14 cellular contexts compared by ENCODE assay signal in genomic region chr20:18669241-18670019, GRCh38.
"Had no signal": no experiment of that assay in that cellular context is flagged by ENCODE, and none has a peak within 500 bp of the region (broad histone marks: within the 10 kb centered on the region; RNA-seq: fewer than 3 reads in every experiment).

No MANE protein-coding gene starts in this region.

- H3K27me3 ChIP-seq: left lung, transverse colon had no signal

- ATAC-seq: activated naive CD8-positive, alpha-beta T cell treated with anti-CD3 and anti-CD28 coated beads, Interleukin-2, amount 50 U/mL, for 24 hours; activated T-cell treated with anti-CD3 and anti-CD28 coated beads, Interleukin-2, amount 50 U/mL, for 72 hours; left lung; stimulated activated memory B cell treated with anti-CD40 and anti-IgM and Interleukin-4, amounts not matched to agents 10 μg/mL and 1 μg/mL and 100 μg/mL, for 72 hours had no signal

- H3K4me1 Mint-ChIP-seq: activated CD4-positive, alpha-beta memory T cell treated with anti-CD3 and anti-CD28 coated beads, Interleukin-2, amount 10 ng/mL, durations not matched to agents 7 days and 5 days; activated naive CD8-positive, alpha-beta T cell treated with anti-CD3 and anti-CD28 coated beads, Interleukin-2, amount 50 U/mL, for 24 hours had no signal

- H3K9me3 ChIP-seq: left lung, transverse colon had no signal

- H3K4me3 ChIP-seq: left lung, transverse colon had no signal

- H3K36me3 ChIP-seq: left lung, transverse colon had no signal

- DNase-seq: activated CD4-positive, alpha-beta memory T cell treated with anti-CD3 and anti-CD28 coated beads, Interleukin-2, amount 10 ng/mL, durations not matched to agents 7 days and 5 days; activated CD4-positive, alpha-beta T cell treated with anti-CD3 and anti-CD28 coated beads for 1 hour; activated CD8-positive, alpha-beta memory T cell treated with anti-CD3 and anti-CD28 coated beads, Interleukin-2, amount 50 U/mL, for 4 hours; activated naive CD4-positive, alpha-beta T cell; activated naive CD8-positive, alpha-beta T cell treated with anti-CD3 and anti-CD28 coated beads, Interleukin-2, amount 50 U/mL, for 24 hours; activated T-cell treated with anti-CD3 and anti-CD28 coated beads, Interleukin-2, amount 50 U/mL, for 72 hours; cerebellar nuclear complex; left lung; transverse colon had no signal

- H3K4me1 ChIP-seq: left lung, transverse colon had no signal

- H2AFZ ChIP-seq: parathyroid adenoma had no signal

- H3K9me3 Mint-ChIP-seq: activated CD4-positive, alpha-beta memory T cell treated with anti-CD3 and anti-CD28 coated beads, Interleukin-2, amount 10 ng/mL, durations not matched to agents 7 days and 5 days; activated naive CD8-positive, alpha-beta T cell treated with anti-CD3 and anti-CD28 coated beads, Interleukin-2, amount 50 U/mL, for 24 hours; activated T-cell treated with anti-CD3 and anti-CD28 coated beads, Interleukin-2, amount 50 U/mL, for 72 hours; memory B cell; neural crest cell; stimulated activated memory B cell treated with anti-CD40 and anti-IgM and Interleukin-4, amounts not matched to agents 10 μg/mL and 1 μg/mL and 100 μg/mL, for 72 hours; T-helper 2 cell treated with Interferon-gamma antibody and Interleukin-4, amounts not matched to agents 5 μg/mL and 100 μg/mL, for 36 hours had no signal

- H3K4me3 Mint-ChIP-seq: activated CD4-positive, alpha-beta memory T cell treated with anti-CD3 and anti-CD28 coated beads, Interleukin-2, amount 10 ng/mL, durations not matched to agents 7 days and 5 days; activated naive CD8-positive, alpha-beta T cell treated with anti-CD3 and anti-CD28 coated beads, Interleukin-2, amount 50 U/mL, for 24 hours; activated T-cell treated with anti-CD3 and anti-CD28 coated beads, Interleukin-2, amount 50 U/mL, for 72 hours; memory B cell; neural crest cell; stimulated activated memory B cell treated with anti-CD40 and anti-IgM and Interleukin-4, amounts not matched to agents 10 μg/mL and 1 μg/mL and 100 μg/mL, for 72 hours; T-helper 2 cell treated with Interferon-gamma antibody and Interleukin-4, amounts not matched to agents 5 μg/mL and 100 μg/mL, for 36 hours had no signal

- H3K9ac ChIP-seq: parathyroid adenoma had no signal

- H3K27ac Mint-ChIP-seq: activated CD4-positive, alpha-beta memory T cell treated with anti-CD3 and anti-CD28 coated beads, Interleukin-2, amount 10 ng/mL, durations not matched to agents 7 days and 5 days; activated naive CD8-positive, alpha-beta T cell treated with anti-CD3 and anti-CD28 coated beads, Interleukin-2, amount 50 U/mL, for 24 hours; activated T-cell treated with anti-CD3 and anti-CD28 coated beads, Interleukin-2, amount 50 U/mL, for 72 hours; memory B cell; stimulated activated memory B cell treated with anti-CD40 and anti-IgM and Interleukin-4, amounts not matched to agents 10 μg/mL and 1 μg/mL and 100 μg/mL, for 72 hours; T-helper 2 cell treated with Interferon-gamma antibody and Interleukin-4, amounts not matched to agents 5 μg/mL and 100 μg/mL, for 36 hours had no signal

- H3K27me3 Mint-ChIP-seq: activated CD4-positive, alpha-beta memory T cell treated with anti-CD3 and anti-CD28 coated beads, Interleukin-2, amount 10 ng/mL, durations not matched to agents 7 days and 5 days; activated naive CD8-positive, alpha-beta T cell treated with anti-CD3 and anti-CD28 coated beads, Interleukin-2, amount 50 U/mL, for 24 hours; memory B cell; stimulated activated memory B cell treated with anti-CD40 and anti-IgM and Interleukin-4, amounts not matched to agents 10 μg/mL and 1 μg/mL and 100 μg/mL, for 72 hours had no signal

- H3K27ac ChIP-seq: left lung, parathyroid adenoma had no signal
